In genomic region chr17:27352481-27353460, GRCh38 we compare ENCODE assay signal across 8 cellular contexts. TPM values are rescaled to one million over a fixed set of nuclear protein-coding genes. Genes with fewer than 3 reads are reported as not detected.
DNase-seq lines count a peak whose midpoint lies in the region; ATAC-seq and TF ChIP-seq lines count a peak whose summit lies in the region.

No MANE protein-coding gene starts in this region.

- BruUV-seq in mammary epithelial cell (replicated peaks; lab: Mats Ljungman, UMichigan), result no TSS peak

- ATAC-seq in GM21360 (IDR thresholded peaks at IDR 0.05; ENCODE audit: unreplicated experiment), result no peak

- no peaks in the 10 kb centered on the region for H3K27me3 Mint-ChIP-seq in mesothelial cell of epicardium (ENCODE audit: low read depth)

- peak overlapping the region; percentile 83 for H3K27ac ChIP-seq in ACC112 (ENCODE audit: low read depth, low read length)
- H3K27ac ChIP-seq in mammary epithelial cell (ENCODE audit: insufficient read depth, low read depth, low read length), result peak overlapping the region; percentile 78

- TF ChIP-seq CTCF in mammary epithelial cell (conservative IDR thresholded peaks at IDR 0.05 in 1 of 2, IDR thresholded peaks at IDR 0.05 in 1 of 2; ENCODE audit: extremely low read depth in 1 of 2, insufficient read depth in 1 of 2, low read depth in 1 of 2, low read length in 2 of 2) (no peak), mesothelial cell of epicardium (IDR thresholded peaks at IDR 0.05; ENCODE audit: unreplicated experiment) (no peak)

- peaks cover 17% of the 10 kb centered on the region for H3K4me1 Mint-ChIP-seq in mesothelial cell of epicardium

- H3K9ac ChIP-seq in mammary epithelial cell (ENCODE audit: insufficient read depth, low read length), result peak overlapping the region; percentile 83

- H3K4me3 ChIP-seq in ACC112 (ENCODE audit: low read depth, low read length) (peak overlapping the region; percentile 87), mammary epithelial cell (replicated peaks in 1 of 3; ENCODE audit: insufficient read depth in 1 of 3, low read depth in 2 of 3, low read length in 3 of 3) (peak overlapping the region; percentile 69 to 73 (median 72))

- DNase-seq in HuH-7.5 (ENCODE audit: low spot score), result peak; percentile 54
- DNase-seq in mammary epithelial cell, result no peak
- no peak for DNase-seq in mesothelial cell of epicardium (ENCODE audit: low spot score in 2 of 2, unreplicated experiment in 2 of 2)
- no peak for DNase-seq in HEK293T (ENCODE audit: extremely low spot score)
- DNase-seq in NCI-H2196 (lab: John Stamatoyannopoulos, UW; ENCODE audit: unreplicated experiment), result no peak
- no peak for DNase-seq in NCI-H510A treated with DMSO at 0.1 percent for 48 hours (lab: John Stamatoyannopoulos, UW)

- H3K36me3 ChIP-seq in ACC112 (ENCODE audit: insufficient read depth, low read length) (no peaks in the 10 kb centered on the region), mammary epithelial cell (ENCODE audit: insufficient read depth, low read length) (no peaks in the 10 kb centered on the region)

- no peaks in the 10 kb centered on the region for H3K9me3 Mint-ChIP-seq in mesothelial cell of epicardium

- peaks cover 2% of the 10 kb centered on the region for H3K36me3 Mint-ChIP-seq in mesothelial cell of epicardium

- H2AFZ ChIP-seq in ACC112 (ENCODE audit: low read length, unreplicated experiment) (peak overlapping the region; percentile 43), mammary epithelial cell (ENCODE audit: low read depth, low read length) (peak overlapping the region; percentile 81)

- CTCF ChIA-PET in mammary epithelial cell (lab: Charles Lee; ENCODE audit: low non-redundant PET) (no interaction called here), HEK293T (lab: Yijun Ruan, JAX) (interaction anchor here (1.3 to 1.4 kb wide), 2 partner anchors 20 to 29 kb away, joined by 3 to 4 read pairs; no protein-coding TSS in a partner anchor)

- H3K9me3 ChIP-seq in mammary epithelial cell (replicated peaks; ENCODE audit: insufficient read depth, low read length), result no peaks in the 10 kb centered on the region

- H3K79me2 ChIP-seq in ACC112 (ENCODE audit: control insufficient read depth, insufficient read depth, low read length, unreplicated experiment) (peaks cover 4% of the 10 kb centered on the region), mammary epithelial cell (ENCODE audit: insufficient read depth, low read length) (peaks cover 7% of the 10 kb centered on the region)

- in situ Hi-C loops in mammary epithelial cell (cut with MboI; ENCODE audit: low sequenced_read_pairs in 2 of 2), result loop anchor here in 1 of 2 donors (5.0 to 10.0 kb wide), 2 partner anchors 80 to 252 kb away; no protein-coding TSS in a partner anchor

- POLR2A ChIA-PET in HEK293T (lab: Yijun Ruan, JAX), result interaction anchor here (0.6 to 1.4 kb wide), 5 partner anchors 14 to 247 kb away, joined by 3 to 4 read pairs (median 3); no protein-coding TSS in a partner anchor

- H3K4me2 ChIP-seq in mammary epithelial cell (ENCODE audit: insufficient read depth, low read depth, low read length), result peak overlapping the region; percentile 85

- no peaks in the 10 kb centered on the region for H3K27me3 ChIP-seq in ACC112 (ENCODE audit: insufficient read depth, low read length)
- no peaks in the 10 kb centered on the region for H3K27me3 ChIP-seq in mammary epithelial cell (ENCODE audit: insufficient read depth, low read length)

- dilution Hi-C loops in mammary epithelial cell (cut with HindIII; ENCODE audit: low sequenced_read_pairs), result no loop called here

- peak overlapping the region; percentile 88 for H3K27ac Mint-ChIP-seq in mesothelial cell of epicardium

- peak overlapping the region; percentile 65 for H3K4me3 Mint-ChIP-seq in mesothelial cell of epicardium

- H4K20me1 ChIP-seq in mammary epithelial cell (ENCODE audit: insufficient read depth, low read length), result no peaks in the 10 kb centered on the region

- intact Hi-C loops in mammary epithelial cell (cut with micrococcal nuclease), result loop anchor here (1.0 to 5.0 kb wide), 7 partner anchors 32 to 300 kb away; no protein-coding TSS in a partner anchor

- peaks cover 15% of the 10 kb centered on the region for H3K4me1 ChIP-seq in ACC112 (ENCODE audit: control insufficient read depth, insufficient read depth, low read length, unreplicated experiment)
- peaks cover 10% of the 10 kb centered on the region for H3K4me1 ChIP-seq in mammary epithelial cell (ENCODE audit: insufficient read depth, low read length)

- WGBS in mammary epithelial cell (ENCODE audit: low coverage, missing lambda C conversion rate), result 59% methylated on average over 17 of the region's 17 CpGs

TF ChIP-seq in HEK293T, 16 proteins besides CTCF, POLR2A, EP300 and RAD21:
- TF ChIP-seq TARDBP (IDR thresholded peaks at IDR 0.05), result no peak
- no peak for TF ChIP-seq PKNOX1 (IDR thresholded peaks at IDR 0.05)
- no peak for TF ChIP-seq NFRKB (IDR thresholded peaks at IDR 0.05)
- no peak for TF ChIP-seq ELF4 (IDR thresholded peaks at IDR 0.05)
- no peak; the same call in 1 of the 2 replicates for TF ChIP-seq L3MBTL2 (conservative IDR thresholded peaks at IDR 0.05)
- no peak for TF ChIP-seq FOXA1 (IDR thresholded peaks at IDR 0.05)
- TF ChIP-seq FOXK2 (IDR thresholded peaks at IDR 0.05), result no peak

RNA-seq across cellular contexts. Expression of gene WSB1, which starts 58.9 kb away (rescaled TPM):
- 100 to 1,000 TPM in 1 of 2 donors, 10 to 100 TPM in 1; 93.0 to 119 TPM for total RNA-seq in mammary epithelial cell
- polyA plus RNA-seq in mammary epithelial cell, result 58.2 TPM
- polyA minus RNA-seq in mammary epithelial cell, result 35.8 TPM
- 768 to 806 TPM (median 799 TPM) in 3 replicates for total RNA-seq in mesothelial cell of epicardium
